In the genomic region with DNA sequence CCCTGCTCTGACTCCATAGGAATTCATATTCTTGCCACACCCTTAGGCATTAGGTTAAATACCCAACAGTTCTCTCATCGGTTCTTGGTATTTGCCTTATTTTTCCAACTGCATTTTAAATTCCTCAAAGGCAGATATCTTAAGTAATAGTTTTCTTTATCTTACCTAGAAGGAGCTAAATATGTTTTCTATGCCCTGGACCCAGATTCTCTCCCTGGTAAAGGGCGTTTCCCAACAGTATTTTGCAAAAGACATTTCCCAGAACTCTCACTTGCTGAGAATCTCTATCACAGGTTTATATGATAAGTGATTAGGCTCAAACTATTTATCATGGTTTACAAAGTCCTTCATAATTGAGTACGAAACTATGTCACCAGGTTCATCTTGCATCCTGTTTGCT, we compare ENCODE assay signal across 19 cellular contexts.
DNase-seq lines count a peak whose midpoint lies in the region; ATAC-seq and TF ChIP-seq lines count a peak whose summit lies in the region.
"Had no signal": no experiment of that assay in that cellular context is flagged by ENCODE, and none has a peak within 500 bp of the region (broad histone marks: within the 10 kb centered on the region; RNA-seq: fewer than 3 reads in every experiment).

No MANE protein-coding gene starts in this region.

- TF ChIP-seq CTCF in HFFc6 (IDR thresholded peaks at IDR 0.05) (no peak), omental fat pad (IDR thresholded peaks at IDR 0.05) (no peak), WERI-Rb-1 (IDR thresholded peaks at IDR 0.05; ENCODE audit: low read depth, low read length) (no peak)

- H3K27ac ChIP-seq in WERI-Rb-1: no peak overlapping the region
- H3K27ac ChIP-seq: A549 had no signal

- H3K36me3 ChIP-seq in WERI-Rb-1: no peaks in the 10 kb centered on the region

- no peaks in the 10 kb centered on the region for H3K27me3 ChIP-seq in WERI-Rb-1 (ENCODE audit: insufficient read depth, low read depth, severe bottlenecking)

- H3K27ac Mint-ChIP-seq in HFFc6: no peak overlapping the region
- H3K27ac Mint-ChIP-seq: CD4-positive, alpha-beta memory T cell; GM23338; H9 had no signal

- no peaks in the 10 kb centered on the region for H3K27me3 Mint-ChIP-seq in HFFc6 (ENCODE audit: insufficient read depth)
- H3K27me3 Mint-ChIP-seq: CD4-positive, alpha-beta memory T cell had no signal

- no peaks in the 10 kb centered on the region for H3K9me3 ChIP-seq in WERI-Rb-1 (ENCODE audit: severe bottlenecking)
- H3K9me3 ChIP-seq: A549 had no signal

- DNase-seq in HFFc6 (peak; percentile 19), amniotic epithelial cell (ENCODE audit: low read depth) (peak; percentile 56), omental fat pad (ENCODE audit: low spot score) (no peak), AG08395 (ENCODE audit: low spot score) (no peak), WERI-Rb-1 (no peak)
- DNase-seq: 8988T; ACHN; C1 segment of cervical spinal cord; Calu3; CD4-positive, alpha-beta memory T cell; COR-L47; DND-41; EL; GF-D8; H9 had no signal

- peaks cover 16% of the 10 kb centered on the region; the same call in 1 of the 2 replicates for H3K36me3 Mint-ChIP-seq in HFFc6 (ENCODE audit: low read depth)
- H3K36me3 Mint-ChIP-seq: CD4-positive, alpha-beta memory T cell had no signal

- H3K9me3 Mint-ChIP-seq in HFFc6: no peaks in the 10 kb centered on the region
- H3K9me3 Mint-ChIP-seq: GM23338, H9 had no signal

- H3K4me3 ChIP-seq in WERI-Rb-1 (ENCODE audit: low read depth, low read length): no peak overlapping the region
- H3K4me3 ChIP-seq: A549, GM23338 had no signal

- H3K4me3 Mint-ChIP-seq in HFFc6: no peak overlapping the region
- H3K4me3 Mint-ChIP-seq: CD4-positive, alpha-beta memory T cell; GM23338; H9 had no signal

- peaks cover 86% of the 10 kb centered on the region for H3K4me1 Mint-ChIP-seq in HFFc6 (ENCODE audit: low read depth)
- H3K4me1 Mint-ChIP-seq: CD4-positive, alpha-beta memory T cell had no signal

- ATAC-seq in omental fat pad (ENCODE audit: low FRiP score) (peak; percentile 71), HG02610 (IDR thresholded peaks at IDR 0.05; ENCODE audit: unreplicated experiment) (no peak)
- ATAC-seq: A549, GM23338, HCT116 had no signal

Comparison
In these comparisons a context has a peak if more than half of its experiments do, and no peak if none do; other contexts are left out.
1. DNase-seq: peak in HFFc6 (single experiment) and amniotic epithelial cell (single experiment); none in omental fat pad (single experiment), AG08395 (single experiment) and WERI-Rb-1 (single experiment).